1 cellular context compared by ENCODE assay signal in the genomic region with DNA sequence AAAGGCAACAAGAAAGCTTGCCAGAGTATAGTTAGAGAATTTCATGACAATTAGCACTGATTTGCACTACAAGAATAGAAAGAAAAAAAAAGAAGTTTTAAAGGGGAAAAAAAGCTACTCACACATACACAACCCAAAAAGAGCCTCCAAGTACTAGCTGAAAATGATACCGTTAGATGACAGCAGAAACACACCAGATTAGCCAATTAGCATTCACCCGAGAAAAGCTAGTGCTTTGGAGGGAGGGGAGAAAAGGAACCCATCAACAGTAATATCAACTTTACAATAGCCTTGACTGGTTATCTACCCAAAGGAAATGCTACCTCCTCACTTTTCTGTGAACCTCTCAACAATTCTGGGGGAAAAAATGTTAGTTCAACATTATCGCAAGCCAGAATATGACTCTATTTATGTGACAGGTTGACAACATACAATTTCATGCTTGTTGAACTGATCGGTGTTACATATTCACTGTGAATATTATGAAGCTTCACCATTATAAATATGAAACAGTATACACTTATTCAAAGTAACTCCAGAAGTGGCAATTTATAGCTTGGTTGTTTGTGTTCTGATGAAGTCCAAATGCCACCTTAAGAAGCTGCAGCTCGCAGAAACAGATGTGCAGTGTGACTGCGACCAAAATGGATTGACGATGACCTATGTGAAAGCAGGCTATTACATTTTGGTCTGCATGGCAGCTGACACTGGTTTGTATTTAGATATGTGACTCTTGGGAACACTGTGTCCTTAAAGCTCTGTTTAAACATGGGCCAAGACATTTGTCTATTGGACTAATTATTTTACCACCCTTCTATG.
A peak's percentile ranks its signal among the peaks of the same experiment; 100 is the strongest.
TF ChIP-seq lines count a peak whose summit lies in the region.

No MANE protein-coding gene starts in this region.

TF ChIP-seq in HepG2, 621 proteins besides CTCF, POLR2A, EP300 and RAD21:
- TF ChIP-seq SATB2 (CRISPR knock-in tag; IDR thresholded peaks at IDR 0.05) (no peak), SSRP1 (CRISPR knock-in tag; IDR thresholded peaks at IDR 0.05) (0 out of 2 replicates have a peak, but pooled peaks have one; percentile 20), ETV6 (CRISPR knock-in tag; conservative IDR thresholded peaks at IDR 0.05) (no peak)
- TF ChIP-seq, protein P1, sequence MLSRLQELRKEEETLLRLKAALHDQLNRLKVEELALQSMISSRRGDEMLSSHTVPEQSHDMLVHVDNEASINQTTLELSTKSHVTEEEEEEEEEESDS (CRISPR knock-in tag; IDR thresholded peaks at IDR 0.05; ENCODE audit: borderline replicate concordance) = no peak
TF ChIP-seq in HepG2: peak in this region for 1.
